In the genomic region with DNA sequence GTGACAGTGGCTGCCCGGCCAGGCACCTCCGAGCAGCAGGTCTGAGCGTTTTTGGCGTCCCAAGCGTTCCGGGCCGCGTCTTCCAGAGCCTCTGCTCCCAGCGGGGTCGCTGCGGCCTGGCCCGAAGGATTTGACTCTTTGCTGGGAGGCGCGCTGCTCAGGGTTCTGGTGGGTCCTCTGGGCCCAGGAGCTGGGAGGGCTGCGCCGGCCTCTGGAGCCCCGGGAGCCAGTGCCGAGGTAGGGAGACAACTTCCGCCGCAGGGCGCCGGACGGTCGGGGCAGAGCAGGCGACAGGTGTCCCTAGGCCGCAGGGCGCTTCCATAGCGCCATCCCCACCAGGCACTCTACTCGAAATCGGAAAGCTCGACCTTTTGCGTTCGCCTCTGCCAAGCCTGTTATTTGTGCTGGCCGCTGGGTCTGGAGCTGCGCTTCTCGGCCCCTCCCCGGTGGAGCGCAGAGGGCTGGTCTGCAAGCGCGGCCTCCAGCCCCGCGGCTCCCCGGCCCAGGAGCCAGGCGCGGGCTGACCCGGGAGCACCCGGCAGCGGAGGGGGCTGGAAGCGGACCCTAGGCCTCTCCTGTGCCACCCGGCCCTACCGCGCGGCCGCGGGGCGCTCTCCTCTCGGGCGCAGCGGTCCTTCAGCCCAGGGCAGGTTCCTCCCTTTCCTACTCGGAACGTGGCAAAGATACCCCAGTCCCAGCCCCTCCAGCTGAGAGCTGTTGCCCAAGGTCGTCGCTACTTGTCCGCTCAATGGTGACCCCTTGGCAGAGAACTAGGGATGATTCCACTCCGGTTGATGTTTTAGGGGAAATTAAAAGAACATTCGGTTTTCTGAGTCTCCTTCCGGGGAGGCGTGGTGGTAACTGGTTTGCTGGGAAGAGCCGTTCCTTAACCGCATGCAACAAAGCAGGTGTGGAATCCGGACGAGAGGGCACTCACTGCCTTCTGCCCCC, we compare ENCODE assay signal across 9 cellular contexts. TPM values are rescaled to one million over a fixed set of nuclear protein-coding genes. Genes with fewer than 3 reads are reported as not detected.
DNase-seq lines count a peak whose midpoint lies in the region; ATAC-seq, FAIRE-seq and TF ChIP-seq lines count a peak whose summit lies in the region.
"Had no signal": no experiment of that assay in that cellular context is flagged by ENCODE, and none has a peak within 500 bp of the region (broad histone marks: within the 10 kb centered on the region; RNA-seq: fewer than 3 reads in every experiment).

No MANE protein-coding gene starts in this region.

- H3K27ac Mint-ChIP-seq in CD8-positive, alpha-beta T cell, result no peak overlapping the region

- no peak for TF ChIP-seq CTCF in CD8-positive, alpha-beta T cell (IDR thresholded peaks at IDR 0.05)

- no peak overlapping the region for H3K27ac ChIP-seq in CD8-positive, alpha-beta T cell (ENCODE audit: low read depth, low read length)
- H3K27ac ChIP-seq in duodenal mucosa (ENCODE audit: low read depth, low read length), result no peak overlapping the region
- no peak overlapping the region for H3K27ac ChIP-seq in small intestine (ENCODE audit: low read depth in 1 of 2, low read length in 1 of 2)
- H3K27ac ChIP-seq: foreskin keratinocyte had no signal

- H3K9me3 Mint-ChIP-seq in CD8-positive, alpha-beta T cell, result no peaks in the 10 kb centered on the region

- no peak for ATAC-seq in CD8-positive, alpha-beta T cell
- ATAC-seq: foreskin keratinocyte had no signal

- H3K36me3 Mint-ChIP-seq in CD8-positive, alpha-beta T cell, result no peaks in the 10 kb centered on the region

- H3K9me3 ChIP-seq in CD8-positive, alpha-beta T cell (ENCODE audit: low read length), result no peaks in the 10 kb centered on the region
- H3K9me3 ChIP-seq in MG63 (no peaks in the 10 kb centered on the region; the same call in 1 of the 2 replicates), duodenal mucosa (ENCODE audit: control insufficient read depth in 1 of 2, low read length in 2 of 2) (no peaks in the 10 kb centered on the region), neuron (ENCODE audit: low read length) (no peaks in the 10 kb centered on the region), small intestine (ENCODE audit: control insufficient read depth, low read depth) (no peaks in the 10 kb centered on the region)

- peaks cover 53% of the 10 kb centered on the region for H3K27me3 Mint-ChIP-seq in CD8-positive, alpha-beta T cell (ENCODE audit: low read depth)

- FAIRE-seq in small intestine (lab: Jason Lieb, UNC), result no peak

- peaks cover 53% of the 10 kb centered on the region for H3K4me1 ChIP-seq in CD8-positive, alpha-beta T cell (ENCODE audit: insufficient read depth, low read length)
- H3K4me1 ChIP-seq in duodenal mucosa (ENCODE audit: control insufficient read depth in 1 of 2, insufficient read depth in 2 of 2, low read length in 2 of 2) (peaks cover 11 to 22% of the 10 kb centered on the region in 2 donors), neuron (ENCODE audit: insufficient read depth, low read length) (peaks cover 30% of the 10 kb centered on the region), small intestine (ENCODE audit: control insufficient read depth in 2 of 2, insufficient read depth in 1 of 2, low read depth in 1 of 2, low read length in 1 of 2) (peaks cover 4 to 5% of the 10 kb centered on the region in 2 donors)
- H3K4me1 ChIP-seq: foreskin keratinocyte had no signal

- CTCF ChIA-PET in CD8-positive, alpha-beta T cell (lab: Charles Lee), result no interaction called here

- DNase-seq in CD8-positive, alpha-beta T cell, result no peak
- DNase-seq in MG63, result peak; percentile 32
- DNase-seq in amniotic stem cell (lab: John Stamatoyannopoulos, UW), result no peak
- no peak for DNase-seq in NCI-H226
- DNase-seq in superior temporal gyrus (ENCODE audit: extremely low spot score), result no peak
- DNase-seq in small intestine, result no peak
- DNase-seq: foreskin keratinocyte had no signal

- H3K4me3 Mint-ChIP-seq in CD8-positive, alpha-beta T cell, result peak overlapping the region; percentile 71

- H3K4me1 Mint-ChIP-seq in CD8-positive, alpha-beta T cell (ENCODE audit: low read depth), result peaks cover 35% of the 10 kb centered on the region

- no peak overlapping the region for H3K9ac ChIP-seq in duodenal mucosa (ENCODE audit: low read depth in 1 of 2, low read length in 2 of 2)

- intact Hi-C loops in CD8-positive, alpha-beta T cell (cut with DNase I, micrococcal nuclease), result loop anchor here in 1 of 2 experiments (10.0 kb wide), 1 partner anchor 116 kb away; no protein-coding TSS in a partner anchor

- POLR2A ChIA-PET in CD8-positive, alpha-beta T cell (lab: Charles Lee), result interaction anchor here (1.2 kb wide), 1 partner anchor 245 kb away, joined by 4 read pairs; no protein-coding TSS in a partner anchor

- H3K4me3 ChIP-seq in CD8-positive, alpha-beta T cell (ENCODE audit: low read depth, low read length), result no peak overlapping the region
- H3K4me3 ChIP-seq in MG63, result peak overlapping the region; percentile 70
- peak overlapping the region; percentile 15 to 32 for H3K4me3 ChIP-seq in duodenal mucosa (ENCODE audit: low read depth in 1 of 2, low read length in 2 of 2)
- H3K4me3 ChIP-seq in neuron (ENCODE audit: low read length), result peak overlapping the region; percentile 26
- H3K4me3 ChIP-seq in small intestine (ENCODE audit: low read depth in 1 of 2, low read length in 2 of 2), result peak overlapping the region in 1 of 2 donors; percentile 29

- peaks cover 59% of the 10 kb centered on the region for H3K27me3 ChIP-seq in CD8-positive, alpha-beta T cell (ENCODE audit: insufficient read depth, low read length)
- no peaks in the 10 kb centered on the region for H3K27me3 ChIP-seq in MG63
- H3K27me3 ChIP-seq in duodenal mucosa (ENCODE audit: control insufficient read depth in 1 of 2, insufficient read depth in 2 of 2, low read length in 2 of 2), result peaks cover 90 to 96% of the 10 kb centered on the region in 2 donors
- peaks cover 99% of the 10 kb centered on the region for H3K27me3 ChIP-seq in neuron (ENCODE audit: insufficient read depth, low read length)
- peaks cover 35 to 84% of the 10 kb centered on the region in 2 donors for H3K27me3 ChIP-seq in small intestine (ENCODE audit: control insufficient read depth in 2 of 2, insufficient read depth in 2 of 2, low read length in 2 of 2)

- 1 to 4% (median 3%) methylated on average over 60 to 72 of the region's 72 CpGs for WGBS in small intestine, 3 donors

- peak overlapping the region; percentile 56 for H2AFZ ChIP-seq in neuron (ENCODE audit: low read depth, low read length)

- H3K36me3 ChIP-seq in CD8-positive, alpha-beta T cell (ENCODE audit: insufficient read depth, low read length), result no peaks in the 10 kb centered on the region
- H3K36me3 ChIP-seq in MG63 (peaks cover 17% of the 10 kb centered on the region), duodenal mucosa (ENCODE audit: control insufficient read depth in 1 of 2, insufficient read depth in 2 of 2, low read length in 2 of 2) (no peaks in the 10 kb centered on the region), neuron (ENCODE audit: insufficient read depth, low read length) (no peaks in the 10 kb centered on the region), small intestine (ENCODE audit: control insufficient read depth in 2 of 2, insufficient read depth in 2 of 2, low read length in 2 of 2) (no peaks in the 10 kb centered on the region)

RNA-seq across cellular contexts. Expression of a gene that starts 2.3 kb away (rescaled TPM):
- not detected for total RNA-seq in CD8-positive, alpha-beta T cell
- total RNA-seq in MG63 (2014; rRNA removed; shearing (Covaris generic); ENCODE audit: low replicate concordance), result 4.4 and 8.0 TPM in 2 replicates
- polyA plus RNA-seq in small intestine, result under 1 TPM in 1 of 3 donors, not detected in 2; 0.04 TPM
- total RNA-seq: foreskin keratinocyte had no signal
- polyA plus RNA-seq: foreskin keratinocyte had no signal
